Comparison of ENCODE assay signal across 8 cellular contexts in genomic region chr15:84817461-84818081, GRCh38. TPM values are rescaled to one million over a fixed set of nuclear protein-coding genes. Genes with fewer than 3 reads are reported as not detected.
DNase-seq lines count a peak whose midpoint lies in the region; ATAC-seq and TF ChIP-seq lines count a peak whose summit lies in the region.

No MANE protein-coding gene starts in this region.

- peak overlapping the region; percentile 97 for H4K91ac ChIP-seq in trophoblast cell (ENCODE audit: low read depth, low read length)

- H3K9me3 ChIP-seq in hepatocyte (ENCODE audit: low read depth) (no peaks in the 10 kb centered on the region), trophoblast cell (ENCODE audit: insufficient read depth, low read depth, low read length) (no peaks in the 10 kb centered on the region)

- H3K14ac ChIP-seq in trophoblast cell (ENCODE audit: low read length): peak overlapping the region; percentile 97

- peak overlapping the region; percentile 99 for H2AK5ac ChIP-seq in trophoblast cell (ENCODE audit: low read length)

- H3K79me2 ChIP-seq in hepatocyte (peaks cover 37% of the 10 kb centered on the region), trophoblast cell (ENCODE audit: control insufficient read depth, insufficient read depth, low read length, poor library complexity) (peaks cover 10% of the 10 kb centered on the region)

- H3K79me1 ChIP-seq in trophoblast cell (ENCODE audit: low read length): peaks cover 28% of the 10 kb centered on the region

- H3K9me2 ChIP-seq in hepatocyte (replicated peaks; ENCODE audit: insufficient read depth): no peaks in the 10 kb centered on the region

- H3K27ac ChIP-seq in angular gyrus (ENCODE audit: low read depth, low read length): peak overlapping the region; percentile 36
- H3K27ac ChIP-seq in hepatocyte: peak overlapping the region; percentile 99
- H3K27ac ChIP-seq in trophoblast cell (ENCODE audit: low read depth, low read length): peak overlapping the region; percentile 93

- peak overlapping the region; percentile 94 for H4K8ac ChIP-seq in trophoblast cell (ENCODE audit: low read depth, low read length)

- peak overlapping the region; percentile 46 for H3K9ac ChIP-seq in trophoblast cell (ENCODE audit: low read length)

- H4K12ac ChIP-seq in trophoblast cell (ENCODE audit: low read depth, low read length): peak overlapping the region; percentile 90

- TF ChIP-seq CTCF in hepatocyte (IDR thresholded peaks at IDR 0.05; ENCODE audit: poor library complexity): no peak

- H3K4me1 ChIP-seq in hepatocyte (ENCODE audit: insufficient read depth): peaks cover 29% of the 10 kb centered on the region
- peaks cover 34 to 40% of the 10 kb centered on the region in 2 experiments for H3K4me1 ChIP-seq in trophoblast cell (ENCODE audit: control insufficient read depth in 1 of 2, insufficient read depth in 2 of 2, low read length in 2 of 2)

- peak overlapping the region; percentile 95 for H2BK5ac ChIP-seq in trophoblast cell (ENCODE audit: low read depth, low read length, poor library complexity)

- peak overlapping the region; percentile 67 for H3K4me2 ChIP-seq in hepatocyte
- H3K4me2 ChIP-seq in trophoblast cell (ENCODE audit: low read length): peak overlapping the region; percentile 40

- H3K18ac ChIP-seq in trophoblast cell (ENCODE audit: low read length): peak overlapping the region; percentile 97

- H3K23ac ChIP-seq in trophoblast cell (ENCODE audit: low read length): no peak overlapping the region

- H2AFZ ChIP-seq in hepatocyte: peak overlapping the region; percentile 59
- H2AFZ ChIP-seq in trophoblast cell (ENCODE audit: insufficient read depth, low read length, poor library complexity): peak overlapping the region; percentile 97

- H3K27me3 ChIP-seq in hepatocyte (no peaks in the 10 kb centered on the region), trophoblast cell (ENCODE audit: insufficient read depth, low read length) (no peaks in the 10 kb centered on the region)

- H3K4ac ChIP-seq in trophoblast cell (ENCODE audit: low read depth, low read length): peak overlapping the region; percentile 96

- H3K36me3 ChIP-seq in hepatocyte (replicated peaks; ENCODE audit: insufficient read depth, low read depth) (no peaks in the 10 kb centered on the region), trophoblast cell (ENCODE audit: control insufficient read depth in 1 of 2, insufficient read depth in 2 of 2, low read length in 2 of 2) (peaks cover 0 to 2% of the 10 kb centered on the region in 2 experiments)

- DNase-seq in COLO668 (lab: John Stamatoyannopoulos, UW; ENCODE audit: unreplicated experiment): peak; percentile 64
- DNase-seq in hepatocyte (ENCODE audit: low spot score): peak; percentile 67
- peak in 1 of 2 donors; percentile 46 for DNase-seq in trophoblast cell
- no peak for DNase-seq in NCI-H1436 treated with DMSO at 0.1 percent for 48 hours (lab: John Stamatoyannopoulos, UW)
- DNase-seq in NCI-H510A treated with DMSO at 0.1 percent for 48 hours (lab: John Stamatoyannopoulos, UW): no peak
- no peak for DNase-seq in hepatic stellate cell (ENCODE audit: low spot score)

- WGBS in hepatocyte (ENCODE audit: low lambda C conversion rate, missing lambda C conversion rate): 32% methylated on average over 9 of the region's 28 CpGs
- WGBS in trophoblast cell (ENCODE audit: extremely low coverage, insufficient coverage, insufficient read length): no CpG with 5 or more reads among the region's 28 CpGs

- no peaks in the 10 kb centered on the region for H4K20me1 ChIP-seq in hepatocyte (ENCODE audit: insufficient read depth, poor library complexity, severe bottlenecking)

- no peak for ATAC-seq in GM19463 (IDR thresholded peaks at IDR 0.05; ENCODE audit: unreplicated experiment)

- peak overlapping the region; percentile 99 for H2BK120ac ChIP-seq in trophoblast cell (ENCODE audit: insufficient read depth, low read length, poor library complexity)

- H2BK12ac ChIP-seq in trophoblast cell (ENCODE audit: low read length): peak overlapping the region; percentile 80

- peak overlapping the region; percentile 20 for H3K4me3 ChIP-seq in hepatocyte
- H3K4me3 ChIP-seq in trophoblast cell (ENCODE audit: low read depth, low read length): peak overlapping the region; percentile 75

RNA-seq across cellular contexts. Expression of gene ALPK3, which starts 0.4 kb away (rescaled TPM):
- total RNA-seq in hepatocyte: 25.3 and 25.9 TPM in 2 replicates
- polyA plus RNA-seq in hepatocyte: 6.0 and 7.1 TPM in 2 replicates
- 11.4 TPM in 2 replicates for polyA plus RNA-seq in trophoblast cell (2013)

Comparison
In these comparisons a context has a peak if more than half of its experiments do, and no peak if none do; other contexts are left out.
1. DNase-seq: peak in COLO668 (single experiment) and hepatocyte (single experiment); none in NCI-H1436 treated with DMSO at 0.1 percent for 48 hours (single experiment), NCI-H510A treated with DMSO at 0.1 percent for 48 hours (single experiment) and hepatic stellate cell (single experiment).
2. H3K27ac ChIP-seq: peak in every context shown above with its lines; median percentile 99 in hepatocyte; 93 in trophoblast cell; 36 in angular gyrus.